ENCODE assay signal across 17 cellular contexts in the genomic region with DNA sequence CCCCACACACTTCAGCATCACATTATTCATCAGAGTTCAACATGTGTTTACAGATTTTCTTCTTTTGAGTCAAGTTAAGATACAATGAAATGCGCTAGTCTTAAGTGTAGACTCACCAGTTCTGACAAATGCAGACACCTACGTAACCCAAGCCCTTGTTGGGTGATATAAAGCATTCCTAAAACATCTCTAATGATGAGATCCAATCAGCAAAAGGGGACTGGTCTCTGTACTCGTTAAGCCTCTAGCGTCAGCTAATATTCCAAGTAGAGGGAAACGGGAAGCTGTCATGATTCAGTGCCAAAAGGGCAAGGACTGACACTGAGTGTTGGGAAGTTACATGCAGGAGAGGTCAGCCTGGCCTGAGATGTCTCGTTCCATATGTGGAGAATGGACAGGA. TPM values are rescaled to one million over a fixed set of nuclear protein-coding genes. Genes with fewer than 3 reads are reported as not detected.
"Had no signal": no experiment of that assay in that cellular context is flagged by ENCODE, and none has a peak within 500 bp of the region (broad histone marks: within the 10 kb centered on the region; RNA-seq: fewer than 3 reads in every experiment).

No MANE protein-coding gene starts in this region.

- ATAC-seq: gastrocnemius medialis; mucosa of descending colon; naive thymus-derived CD8-positive, alpha-beta T cell; upper lobe of right lung had no signal

- H3K4me1 ChIP-seq: prostate gland, sigmoid colon, upper lobe of right lung had no signal

- H3K9me3 ChIP-seq: gastrocnemius medialis, mucosa of descending colon, prostate gland, sigmoid colon, upper lobe of right lung had no signal

- H3K4me3 ChIP-seq: cardiac muscle cell, gastrocnemius medialis, mucosa of descending colon, prostate gland, sigmoid colon, upper lobe of right lung had no signal

- H3K27me3 ChIP-seq: cardiac muscle cell, gastrocnemius medialis, sigmoid colon, upper lobe of right lung had no signal

- H3K27ac ChIP-seq: cardiac muscle cell, gastrocnemius medialis, prostate gland, sigmoid colon, upper lobe of right lung had no signal

- H3K36me3 ChIP-seq: cardiac muscle cell, gastrocnemius medialis, prostate gland, sigmoid colon, upper lobe of right lung had no signal

- DNase-seq: activated CD4-positive, alpha-beta memory T cell treated with anti-CD3 and anti-CD28 coated beads for 36 hours; activated gamma-delta T cell; activated T-cell treated with anti-CD3 and anti-CD28 coated beads, Interleukin-2, amount 50 U/mL, for 48 hours; anterior cingulate cortex; gastrocnemius medialis; kidney; mucosa of descending colon; naive thymus-derived CD8-positive, alpha-beta T cell; occipital lobe; sigmoid colon; stimulated activated CD4-positive, alpha-beta T cell treated with anti-CD3 and anti-CD28 coated beads, Interleukin-2, amount 100 ng/mL, for 48 hours; stimulated activated naive CD4-positive, alpha-beta T cell treated with Interleukin-2 at 50 U/mL for 16 hours; T-helper 9 cell; upper lobe of right lung had no signal

- FAIRE-seq: colon, kidney had no signal

RNA-seq across cellular contexts. Expression of gene TRIL, which starts 38.7 kb away (rescaled TPM):
- total RNA-seq: activated CD4-positive, alpha-beta memory T cell treated with anti-CD3 and anti-CD28 coated beads for 36 hours; naive thymus-derived CD8-positive, alpha-beta T cell had no signal
- polyA plus RNA-seq: naive thymus-derived CD8-positive, alpha-beta T cell had no signal
